In genomic region chr15:66761723-66762595, GRCh38 we compare ENCODE assay signal across 12 cellular contexts. TPM values are rescaled to one million over a fixed set of nuclear protein-coding genes. Genes with fewer than 3 reads are reported as not detected.
DNase-seq lines count a peak whose midpoint lies in the region; ATAC-seq and TF ChIP-seq lines count a peak whose summit lies in the region.
"Had no signal": no experiment of that assay in that cellular context is flagged by ENCODE, and none has a peak within 500 bp of the region (broad histone marks: within the 10 kb centered on the region; RNA-seq: fewer than 3 reads in every experiment).

No MANE protein-coding gene starts in this region.

- H3K9me3 Mint-ChIP-seq in chondrocyte (ENCODE audit: low read depth), result no peaks in the 10 kb centered on the region
- H3K9me3 Mint-ChIP-seq: activated T-helper 17 cell treated with anti-CD3 and anti-CD28 coated beads, Interleukin-2, amount 50 U/mL, for 72 hours had no signal

- no peaks in the 10 kb centered on the region; the same call in 1 of the 2 replicates for H3K36me3 ChIP-seq in HUES6 (ENCODE audit: control insufficient read depth, insufficient read depth, low read length)
- H3K36me3 ChIP-seq in mucosa of rectum (ENCODE audit: control insufficient read depth in 2 of 2, insufficient read depth in 2 of 2, low read length in 2 of 2), result no peaks in the 10 kb centered on the region

- DNase-seq in A172 (ENCODE audit: low spot score) (peak; percentile 86), chondrocyte (ENCODE audit: low spot score) (no peak), NCI-H2171 (lab: John Stamatoyannopoulos, UW) (no peak)
- DNase-seq in stimulated activated CD4-positive, alpha-beta T cell treated with anti-CD3 and anti-CD28 coated beads, Interleukin-1b, Interleukin-23, amount 100 ng/mL, for 48 hours, result no peak
- DNase-seq: NCI-H446; stimulated activated CD4-positive, alpha-beta T cell treated with anti-CD3 and anti-CD28 coated beads, Interleukin-4, amount 100 ng/mL, for 24 hours had no signal

- peak overlapping the region; percentile 87 for H3K27ac Mint-ChIP-seq in chondrocyte (ENCODE audit: unreplicated experiment)
- H3K27ac Mint-ChIP-seq: activated T-helper 17 cell treated with anti-CD3 and anti-CD28 coated beads, Interleukin-2, amount 50 U/mL, for 72 hours had no signal

- H3K9me3 ChIP-seq in HUES6 (ENCODE audit: control insufficient read depth, insufficient read depth, low read depth, low read length), result no peaks in the 10 kb centered on the region
- no peaks in the 10 kb centered on the region for H3K9me3 ChIP-seq in mucosa of rectum (ENCODE audit: control insufficient read depth in 2 of 2, low read length in 2 of 2)

- H3K9ac ChIP-seq in HUES6 (ENCODE audit: low read length), result peak overlapping the region; percentile 6
- no peak overlapping the region for H3K9ac ChIP-seq in mucosa of rectum (ENCODE audit: low read depth in 1 of 2, low read length in 2 of 2)

- no peaks in the 10 kb centered on the region for H3K27me3 Mint-ChIP-seq in chondrocyte (ENCODE audit: low read depth)

- H3K4me3 Mint-ChIP-seq in chondrocyte (ENCODE audit: unreplicated experiment), result no peak overlapping the region
- H3K4me3 Mint-ChIP-seq: activated T-helper 17 cell treated with anti-CD3 and anti-CD28 coated beads, Interleukin-2, amount 50 U/mL, for 72 hours had no signal

- no peak for TF ChIP-seq CTCF in chondrocyte (IDR thresholded peaks at IDR 0.05)

- H3K27me3 ChIP-seq in HUES6 (ENCODE audit: control insufficient read depth, insufficient read depth, low read length) (no peaks in the 10 kb centered on the region), mucosa of rectum (ENCODE audit: control insufficient read depth in 2 of 2, insufficient read depth in 2 of 2, low read length in 2 of 2) (no peaks in the 10 kb centered on the region)

- H3K4me1 Mint-ChIP-seq in chondrocyte (ENCODE audit: low read depth), result peaks cover 79% of the 10 kb centered on the region
- H3K4me1 Mint-ChIP-seq: activated T-helper 17 cell treated with anti-CD3 and anti-CD28 coated beads, Interleukin-2, amount 50 U/mL, for 72 hours had no signal

- no peak overlapping the region for H3K27ac ChIP-seq in HUES6 (ENCODE audit: low read depth, low read length)
- H3K27ac ChIP-seq in mucosa of rectum (ENCODE audit: low read depth in 2 of 2, low read length in 2 of 2), result peak overlapping the region; percentile 17 to 32
- H3K27ac ChIP-seq: epithelial cell of prostate had no signal

- H3K4me1 ChIP-seq in HUES6 (ENCODE audit: control insufficient read depth, insufficient read depth, low read length), result peaks cover 39% of the 10 kb centered on the region
- H3K4me1 ChIP-seq in mucosa of rectum (ENCODE audit: control insufficient read depth in 2 of 2, insufficient read depth in 2 of 2, low read length in 2 of 2), result peaks cover 34 to 41% of the 10 kb centered on the region in 2 donors

- no peaks in the 10 kb centered on the region for H3K36me3 Mint-ChIP-seq in chondrocyte (ENCODE audit: low read depth)

- ATAC-seq in GM18511 (IDR thresholded peaks at IDR 0.05; ENCODE audit: unreplicated experiment) (no peak), HG03378 (IDR thresholded peaks at IDR 0.05; ENCODE audit: unreplicated experiment) (no peak)
- ATAC-seq: activated T-helper 17 cell treated with anti-CD3 and anti-CD28 coated beads, Interleukin-2, amount 50 U/mL, for 72 hours had no signal

- H3K4me3 ChIP-seq in HUES6 (ENCODE audit: low read depth, low read length) (no peak overlapping the region), mucosa of rectum (ENCODE audit: low read length in 2 of 2) (no peak overlapping the region)

RNA-seq across cellular contexts. Expression of gene SMAD6, which starts 59.9 kb away (rescaled TPM):
- 20.8 and 37.9 TPM in 2 replicates for total RNA-seq in A172 (2014; rRNA removed; shearing (Covaris generic))
- 5.2 to 29.0 TPM (median 6.6 TPM) in 3 replicates for total RNA-seq in chondrocyte
